ENCODE assay signal across 16 cellular contexts in genomic region chr10:95476482-95477174, GRCh38.
DNase-seq lines count a peak whose midpoint lies in the region; ATAC-seq and TF ChIP-seq lines count a peak whose summit lies in the region.
"Had no signal": no experiment of that assay in that cellular context is flagged by ENCODE, and none has a peak within 500 bp of the region (broad histone marks: within the 10 kb centered on the region; RNA-seq: fewer than 3 reads in every experiment).

No MANE protein-coding gene starts in this region.

- no peaks in the 10 kb centered on the region for H3K36me3 Mint-ChIP-seq in endodermal cell (ENCODE audit: low read depth)
- H3K36me3 Mint-ChIP-seq: CD4-positive, CD25-positive, alpha-beta regulatory T cell; natural killer cell had no signal

- H3K9me3 ChIP-seq in HUES48 (ENCODE audit: control insufficient read depth, insufficient read depth, low read length) (no peaks in the 10 kb centered on the region), endodermal cell (ENCODE audit: control insufficient read depth, low read length) (no peaks in the 10 kb centered on the region), mucosa of rectum (ENCODE audit: control insufficient read depth in 2 of 2, low read length in 2 of 2) (no peaks in the 10 kb centered on the region), testis (no peaks in the 10 kb centered on the region)

- intact Hi-C loops in testis (cut with DNase I; ENCODE audit: low total_unique reads), result loop anchor here (5.0 kb wide), 1 partner anchor 34 kb away; no protein-coding TSS in a partner anchor

- TF ChIP-seq POLR2A in testis (IDR thresholded peaks at IDR 0.05), result no peak

- TF ChIP-seq CTCF in endodermal cell (conservative IDR thresholded peaks at IDR 0.05), result no peak
- no peak for TF ChIP-seq CTCF in testis (IDR thresholded peaks at IDR 0.05)
- TF ChIP-seq CTCF in omental fat pad (IDR thresholded peaks at IDR 0.05), result no peak

- 0 out of 2 replicates have a peak overlapping the region, but pooled peaks have one; percentile 37 for H3K9ac ChIP-seq in HUES48 (ENCODE audit: low read depth, low read length)
- H3K9ac ChIP-seq in endodermal cell (ENCODE audit: extremely low read depth, low read length, poor library complexity, severe bottlenecking), result no peak overlapping the region
- peak overlapping the region in 1 of 2 donors; percentile 11 for H3K9ac ChIP-seq in mucosa of rectum (ENCODE audit: low read depth in 1 of 2, low read length in 2 of 2)

- DNase-seq in endodermal cell (no peak), testis (no peak), AG08396 (ENCODE audit: low spot score) (no peak), omental fat pad (ENCODE audit: low spot score) (no peak), AG20443 (ENCODE audit: low spot score) (no peak)
- DNase-seq: activated T-cell treated with anti-CD3 and anti-CD28 coated beads, Interleukin-2, amount 50 U/mL, for 48 hours; CD4-positive, CD25-positive, alpha-beta regulatory T cell; HFFc6; Karpas-422; natural killer cell; NCI-H2081; NK-92 treated with Interleukin-12 subunit alpha and Interleukin-12 subunit beta, amount 100 ng/mL, for 24 hours; stimulated activated CD8-positive, alpha-beta memory T cell treated with anti-CD3 and anti-CD28 coated beads, Interleukin-4, amount 100 ng/mL, for 48 hours had no signal

- H3K27me3 ChIP-seq in HUES48 (ENCODE audit: control insufficient read depth, insufficient read depth, low read length) (no peaks in the 10 kb centered on the region), endodermal cell (ENCODE audit: control insufficient read depth, insufficient read depth, low read length, poor library complexity, severe bottlenecking) (no peaks in the 10 kb centered on the region), mucosa of rectum (ENCODE audit: control insufficient read depth in 2 of 2, insufficient read depth in 2 of 2, low read length in 2 of 2) (no peaks in the 10 kb centered on the region), testis (no peaks in the 10 kb centered on the region)

- 48 to 50% methylated on average over 4 to 5 of the region's 5 CpGs for WGBS in endodermal cell (ENCODE audit: insufficient coverage in 1 of 2, insufficient read length in 1 of 2), 2 experiments
- 50 to 68% methylated on average over 5 of the region's 5 CpGs for WGBS in testis, 2 donors

- H3K4me1 Mint-ChIP-seq in endodermal cell, result peaks cover 68% of the 10 kb centered on the region
- H3K4me1 Mint-ChIP-seq: CD4-positive, CD25-positive, alpha-beta regulatory T cell; natural killer cell had no signal

- no peak for ATAC-seq in omental fat pad (ENCODE audit: low FRiP score)
- no peak for ATAC-seq in GM21528 (IDR thresholded peaks at IDR 0.05; ENCODE audit: low FRiP score, unreplicated experiment)
- ATAC-seq: natural killer cell had no signal

- H3K4me1 ChIP-seq in HUES48 (ENCODE audit: control insufficient read depth, insufficient read depth, low read length), result peaks cover 52% of the 10 kb centered on the region
- H3K4me1 ChIP-seq in endodermal cell (ENCODE audit: control insufficient read depth, insufficient read depth, low read length), result peaks cover 30% of the 10 kb centered on the region
- peaks cover 37 to 53% of the 10 kb centered on the region in 2 donors for H3K4me1 ChIP-seq in mucosa of rectum (ENCODE audit: control insufficient read depth in 2 of 2, insufficient read depth in 2 of 2, low read length in 2 of 2)
- peaks cover 43% of the 10 kb centered on the region for H3K4me1 ChIP-seq in testis

- no peaks in the 10 kb centered on the region for H3K27me3 Mint-ChIP-seq in endodermal cell (ENCODE audit: insufficient read depth)

- H3K4me3 ChIP-seq in HUES48 (ENCODE audit: low read depth, low read length), result no peak overlapping the region
- H3K4me3 ChIP-seq in endodermal cell (ENCODE audit: low read length), result no peak overlapping the region
- no peak overlapping the region for H3K4me3 ChIP-seq in mucosa of rectum (ENCODE audit: low read length in 2 of 2)
- H3K4me3 ChIP-seq in testis, result no peak overlapping the region

- H3K9me3 Mint-ChIP-seq in endodermal cell, result no peaks in the 10 kb centered on the region
- H3K9me3 Mint-ChIP-seq: CD4-positive, CD25-positive, alpha-beta regulatory T cell; HFFc6; natural killer cell had no signal

- peak overlapping the region; percentile 83 for H3K27ac ChIP-seq in HUES48 (ENCODE audit: low read depth, low read length)
- H3K27ac ChIP-seq in endodermal cell (ENCODE audit: low read depth, low read length), result no peak overlapping the region
- H3K27ac ChIP-seq in mucosa of rectum (ENCODE audit: low read depth in 2 of 2, low read length in 2 of 2), result peak overlapping the region; percentile 64 to 88
- peak overlapping the region; percentile 78 to 89 for H3K27ac ChIP-seq in testis

- peak overlapping the region; percentile 6 for H3K4me3 Mint-ChIP-seq in endodermal cell
- H3K4me3 Mint-ChIP-seq: CD4-positive, CD25-positive, alpha-beta regulatory T cell; HFFc6; natural killer cell had no signal

- peak overlapping the region; percentile 70 for H3K27ac Mint-ChIP-seq in endodermal cell
- H3K27ac Mint-ChIP-seq: CD4-positive, CD25-positive, alpha-beta regulatory T cell; HFFc6; natural killer cell had no signal

- H3K36me3 ChIP-seq in HUES48 (ENCODE audit: control insufficient read depth, insufficient read depth, low read length) (no peaks in the 10 kb centered on the region), endodermal cell (ENCODE audit: control insufficient read depth, insufficient read depth, low read length) (no peaks in the 10 kb centered on the region), mucosa of rectum (ENCODE audit: control insufficient read depth in 2 of 2, insufficient read depth in 2 of 2, low read length in 2 of 2) (no peaks in the 10 kb centered on the region), testis (ENCODE audit: low read depth, missing control alignments) (no peaks in the 10 kb centered on the region)
